ENCODE assay signal across 16 cellular contexts in the genomic region with DNA sequence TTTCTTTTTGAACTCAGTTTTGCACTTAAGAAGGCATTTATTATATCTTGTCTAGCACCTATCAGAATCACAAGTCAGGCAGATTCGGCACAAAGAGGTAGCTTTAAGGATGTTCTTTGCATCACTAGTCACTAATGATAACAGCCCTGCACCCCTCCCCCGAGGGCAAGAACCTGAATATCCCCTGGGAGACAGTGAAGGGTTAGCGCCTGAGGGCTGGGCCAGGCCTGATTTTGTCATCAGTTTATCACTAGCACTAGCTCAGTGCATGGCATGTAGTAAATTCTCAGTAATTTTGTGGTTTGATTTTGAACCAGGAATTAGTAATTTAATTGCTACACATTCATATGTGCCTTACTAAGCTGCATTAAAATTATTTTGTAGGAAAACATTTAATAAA. TPM values are rescaled to one million over a fixed set of nuclear protein-coding genes. Genes with fewer than 3 reads are reported as not detected.
DNase-seq lines count a peak whose midpoint lies in the region; ATAC-seq, FAIRE-seq and TF ChIP-seq lines count a peak whose summit lies in the region.
"Had no signal": no experiment of that assay in that cellular context is flagged by ENCODE, and none has a peak within 500 bp of the region (broad histone marks: within the 10 kb centered on the region; RNA-seq: fewer than 3 reads in every experiment).

No MANE protein-coding gene starts in this region.

- no peak overlapping the region for H2AK9ac ChIP-seq in IMR-90 (replicated peaks; ENCODE audit: low read depth, low read length, poor library complexity)

- no peak for ATAC-seq in IMR-90 (ENCODE audit: low read depth)
- ATAC-seq in foreskin keratinocyte: no peak
- ATAC-seq: A549 had no signal

- no peak for FAIRE-seq in D721Med (lab: Jason Lieb, UNC)
- FAIRE-seq: A549, GM12892 had no signal

- H2BK120ac ChIP-seq in IMR-90 (ENCODE audit: low read depth, low read length): no peak overlapping the region

- peaks cover under 1% of the 10 kb centered on the region for H3K4me1 Mint-ChIP-seq in endodermal cell
- H3K4me1 Mint-ChIP-seq: IgD-negative memory B cell had no signal

- no TSS peak for BruUV-seq in IMR-90 (replicated peaks; lab: Mats Ljungman, UMichigan)

- POLR2A ChIA-PET in IMR-90 (lab: Charles Lee; ENCODE audit: unreplicated experiment): no interaction called here

- peaks cover 0 to 19% (median 8%) of the 10 kb centered on the region in 10 experiments; a peak in 14 of 20 replicates for H3K4me1 ChIP-seq in BLaER1 treated with 17β-estradiol and CSF1 and Interleukin-3, amounts not matched to agents 10 nM and 100 nM
- H3K4me1 ChIP-seq in IMR-90 (ENCODE audit: control insufficient read depth, insufficient read depth, low read length): peaks cover under 1% of the 10 kb centered on the region
- no peaks in the 10 kb centered on the region for H3K4me1 ChIP-seq in endodermal cell (ENCODE audit: control insufficient read depth, insufficient read depth, low read length)
- H3K4me1 ChIP-seq in foreskin keratinocyte: no peaks in the 10 kb centered on the region
- H3K4me1 ChIP-seq: A549 had no signal

- H3K4ac ChIP-seq in IMR-90 (ENCODE audit: low read depth, low read length): no peak overlapping the region

- no peaks in the 10 kb centered on the region for H3K36me3 ChIP-seq in BLaER1 treated with 17β-estradiol and CSF1 and Interleukin-3, amounts not matched to agents 10 nM and 100 nM
- H3K36me3 ChIP-seq in IMR-90 (ENCODE audit: control insufficient read depth, insufficient read depth, low read length) (no peaks in the 10 kb centered on the region), endodermal cell (ENCODE audit: control insufficient read depth, insufficient read depth, low read length) (no peaks in the 10 kb centered on the region)

- intact Hi-C loops in IMR-90 (cut with micrococcal nuclease): no loop called here

- H3K9me3 ChIP-seq in BLaER1 treated with 17β-estradiol and CSF1 and Interleukin-3, amounts not matched to agents 10 nM and 100 nM (replicated peaks in 1 of 11): peaks cover 7 to 26% (median 19%) of the 10 kb centered on the region in 11 experiments; a peak in 16 of 22 replicates
- H3K9me3 ChIP-seq in IMR-90 (ENCODE audit: control insufficient read depth, insufficient read depth, low read length): peaks cover 2% of the 10 kb centered on the region; the same call in 1 of the 2 replicates
- H3K9me3 ChIP-seq in endodermal cell (ENCODE audit: control insufficient read depth, low read length): peaks cover 22% of the 10 kb centered on the region

- dilution Hi-C loops in IMR-90 (cut with HindIII; ENCODE audit: low sequenced_read_pairs, unreplicated experiment): no loop called here

- H4K5ac ChIP-seq in IMR-90 (ENCODE audit: low read depth, low read length): no peak overlapping the region

- DNase-seq in IMR-90 (no peak), endodermal cell (peak; percentile 33), medulla oblongata (ENCODE audit: extremely low spot score) (no peak), foreskin keratinocyte (no peak), D721Med (ENCODE audit: insufficient read length, low spot score) (no peak)
- peak; percentile 17 for DNase-seq in stimulated activated CD8-positive, alpha-beta memory T cell treated with anti-CD3 and anti-CD28 coated beads, Interleukin-4, amount 100 ng/mL, for 48 hours
- DNase-seq: Calu3; CD4-positive, alpha-beta T cell; DMS79; GDM1; GOT3; H9 had no signal

- TF ChIP-seq RAD21 in IMR-90 (IDR thresholded peaks at IDR 0.05; ENCODE audit: low read length): no peak

- H2AK5ac ChIP-seq in IMR-90 (ENCODE audit: low read depth, low read length): no peak overlapping the region; the same call in 1 of the 2 replicates

- H2AFZ ChIP-seq in IMR-90 (replicated peaks; ENCODE audit: low read length, poor library complexity): peak overlapping the region; percentile 61

- H2BK5ac ChIP-seq in IMR-90 (ENCODE audit: low read depth, low read length, poor library complexity, severe bottlenecking): no peak overlapping the region

- no peak overlapping the region for H3K27ac Mint-ChIP-seq in endodermal cell
- H3K27ac Mint-ChIP-seq: CD4-positive, alpha-beta T cell; H9; IgD-negative memory B cell had no signal

- no peak overlapping the region for H4K91ac ChIP-seq in IMR-90 (ENCODE audit: insufficient read depth, low read depth, low read length)

- H3K23ac ChIP-seq in IMR-90 (ENCODE audit: low read depth, low read length): no peak overlapping the region

- H3K9me3 Mint-ChIP-seq in endodermal cell: peaks cover 14% of the 10 kb centered on the region

- no peak overlapping the region for H3K14ac ChIP-seq in IMR-90 (replicated peaks; ENCODE audit: low read depth, low read length)

- H3K27ac ChIP-seq in BLaER1 treated with 17β-estradiol and CSF1 and Interleukin-3, amounts not matched to agents 10 nM and 100 nM: no peak overlapping the region
- H3K27ac ChIP-seq in IMR-90 (ENCODE audit: insufficient read depth, low read length) (no peak overlapping the region), endodermal cell (ENCODE audit: low read depth, low read length) (no peak overlapping the region), foreskin keratinocyte (no peak overlapping the region)
- H3K27ac ChIP-seq: A549 had no signal

- no peak overlapping the region for H3K18ac ChIP-seq in IMR-90 (ENCODE audit: low read depth, low read length)

- H3K79me1 ChIP-seq in IMR-90 (ENCODE audit: low read depth in 1 of 2, low read length in 2 of 2): no peaks in the 10 kb centered on the region

- H3K4me3 Mint-ChIP-seq in endodermal cell: no peak overlapping the region
- H3K4me3 Mint-ChIP-seq: CD4-positive, alpha-beta T cell; H9; IgD-negative memory B cell had no signal

- CTCF ChIA-PET in IMR-90 (lab: Yijun Ruan, JAX): interaction anchor here (0.5 kb wide), 1 partner anchor 852 kb away, joined by 3 read pairs; no protein-coding TSS in a partner anchor

- peaks cover 3% of the 10 kb centered on the region for H3K36me3 Mint-ChIP-seq in endodermal cell (ENCODE audit: low read depth)

- H4K20me1 ChIP-seq in BLaER1 treated with 17β-estradiol and CSF1 and Interleukin-3, amounts not matched to agents 10 nM and 100 nM: no peaks in the 10 kb centered on the region
- no peaks in the 10 kb centered on the region for H4K20me1 ChIP-seq in IMR-90 (ENCODE audit: insufficient read depth, low read length)

- no peak overlapping the region for H3K56ac ChIP-seq in IMR-90 (ENCODE audit: extremely low read depth, insufficient read depth, low read length)

- H3K9ac ChIP-seq in BLaER1 treated with 17β-estradiol and CSF1 and Interleukin-3, amounts not matched to agents 10 nM and 100 nM: no peak overlapping the region
- H3K9ac ChIP-seq in IMR-90 (ENCODE audit: low read depth, low read length) (no peak overlapping the region), endodermal cell (ENCODE audit: extremely low read depth, low read length, poor library complexity, severe bottlenecking) (no peak overlapping the region)

- no peak overlapping the region for H2BK15ac ChIP-seq in IMR-90 (ENCODE audit: low read depth, low read length)

- peak overlapping the region in 7 of 11 experiments; percentile 4 to 46 (median 14); a peak in 7 of 22 replicates for H3K4me2 ChIP-seq in BLaER1 treated with 17β-estradiol and CSF1 and Interleukin-3, amounts not matched to agents 10 nM and 100 nM
- no peak overlapping the region for H3K4me2 ChIP-seq in IMR-90 (ENCODE audit: low read depth, low read length)
- H3K4me2 ChIP-seq: A549 had no signal

- peaks cover 1% of the 10 kb centered on the region; the same call in 1 of the 2 replicates for H3K9me1 ChIP-seq in IMR-90 (ENCODE audit: insufficient read depth, low read length)

- no peak overlapping the region for H3K4me3 ChIP-seq in BLaER1 treated with 17β-estradiol and CSF1 and Interleukin-3, amounts not matched to agents 10 nM and 100 nM
- no peak overlapping the region for H3K4me3 ChIP-seq in IMR-90 (ENCODE audit: insufficient read depth, low read depth, low read length)
- no peak overlapping the region for H3K4me3 ChIP-seq in endodermal cell (ENCODE audit: low read length)
- H3K4me3 ChIP-seq: A549 had no signal

- no peaks in the 10 kb centered on the region for H3K27me3 Mint-ChIP-seq in endodermal cell (ENCODE audit: insufficient read depth)
- H3K27me3 Mint-ChIP-seq: CD4-positive, alpha-beta T cell had no signal

- H3K27me3 ChIP-seq in BLaER1 treated with 17β-estradiol and CSF1 and Interleukin-3, amounts not matched to agents 10 nM and 100 nM: no peaks in the 10 kb centered on the region
- H3K27me3 ChIP-seq in IMR-90 (ENCODE audit: control insufficient read depth, insufficient read depth, low read length) (no peaks in the 10 kb centered on the region), endodermal cell (ENCODE audit: control insufficient read depth, insufficient read depth, low read length, poor library complexity, severe bottlenecking) (no peaks in the 10 kb centered on the region), foreskin keratinocyte (no peaks in the 10 kb centered on the region)

- WGBS in IMR-90 (ENCODE audit: extremely low coverage in 2 of 2, insufficient read length in 1 of 2), 2 experiments: no CpG with 5 or more reads among the region's 3 CpGs
- 79 to 93% methylated on average over 2 to 3 of the region's 3 CpGs for WGBS in endodermal cell (ENCODE audit: insufficient coverage in 1 of 2, insufficient read length in 1 of 2), 2 experiments

- no peak for TF ChIP-seq POLR2A in IMR-90 (IDR thresholded peaks at IDR 0.05; ENCODE audit: low read depth, low read length)

- TF ChIP-seq CTCF in IMR-90 (conservative IDR thresholded peaks at IDR 0.05; ENCODE audit: low read depth, low read length) (no peak), endodermal cell (conservative IDR thresholded peaks at IDR 0.05) (no peak), foreskin keratinocyte (conservative IDR thresholded peaks at IDR 0.05) (no peak), D721Med (IDR thresholded peaks at IDR 0.05; ENCODE audit: insufficient read depth, missing control alignments) (no peak)

- no peak overlapping the region for H2BK20ac ChIP-seq in IMR-90 (ENCODE audit: low read depth, low read length)

- in situ Hi-C loops in IMR-90 (cut with MboI; ENCODE audit: low sequenced_read_pairs): no loop called here

- H4K8ac ChIP-seq in IMR-90 (ENCODE audit: low read depth in 2 of 2, low read length in 2 of 2): no peak overlapping the region

TF ChIP-seq in IMR-90, 13 proteins besides CTCF, POLR2A, EP300 and RAD21 (continues in another document):
- no peak for TF ChIP-seq MXI1 (IDR thresholded peaks at IDR 0.05; ENCODE audit: borderline replicate concordance, low read depth, low read length)

RNA-seq across cellular contexts. Expression of gene HS6ST1, which starts 23.9 kb away (rescaled TPM):
- total RNA-seq in IMR-90 (2012; rRNA removed): 29.7 and 29.9 TPM in 2 replicates
- polyA plus RNA-seq in IMR-90 (2012; rRNA removed): 36.9 and 39.7 TPM in 2 replicates
- 22.1 and 48.3 TPM in 2 replicates for polyA plus RNA-seq in IMR-90 (2012; cell fraction: cytosol; rRNA removed)
- 21.0 and 34.4 TPM in 2 replicates for polyA plus RNA-seq in IMR-90 (2012; cell fraction: nucleus; rRNA removed; ENCODE audit: low replicate concordance)
- 100 to 1,000 TPM in 1 of 2 donors, 10 to 100 TPM in 1; 93.0 to 106 TPM for total RNA-seq in endodermal cell
- polyA plus RNA-seq in endodermal cell (2013, experiment 1 of 2): 81.5 TPM
- polyA plus RNA-seq in endodermal cell (2013, experiment 2 of 2): 79.0 TPM
- 26.6 and 31.3 TPM in 2 replicates for total RNA-seq in foreskin keratinocyte
- polyA plus RNA-seq in foreskin keratinocyte: 15.8 and 17.9 TPM in 2 replicates

Comparison
In these comparisons a context has a peak if more than half of its experiments do, and no peak if none do; other contexts are left out.
1. DNase-seq: peak in endodermal cell (single experiment) and stimulated activated CD8-positive, alpha-beta memory T cell treated with anti-CD3 and anti-CD28 coated beads, Interleukin-4, amount 100 ng/mL, for 48 hours (single experiment); none in IMR-90 (single experiment), medulla oblongata (single experiment), foreskin keratinocyte (0 of 2) and D721Med (single experiment).